8 cellular contexts compared by ENCODE assay signal in the genomic region with DNA sequence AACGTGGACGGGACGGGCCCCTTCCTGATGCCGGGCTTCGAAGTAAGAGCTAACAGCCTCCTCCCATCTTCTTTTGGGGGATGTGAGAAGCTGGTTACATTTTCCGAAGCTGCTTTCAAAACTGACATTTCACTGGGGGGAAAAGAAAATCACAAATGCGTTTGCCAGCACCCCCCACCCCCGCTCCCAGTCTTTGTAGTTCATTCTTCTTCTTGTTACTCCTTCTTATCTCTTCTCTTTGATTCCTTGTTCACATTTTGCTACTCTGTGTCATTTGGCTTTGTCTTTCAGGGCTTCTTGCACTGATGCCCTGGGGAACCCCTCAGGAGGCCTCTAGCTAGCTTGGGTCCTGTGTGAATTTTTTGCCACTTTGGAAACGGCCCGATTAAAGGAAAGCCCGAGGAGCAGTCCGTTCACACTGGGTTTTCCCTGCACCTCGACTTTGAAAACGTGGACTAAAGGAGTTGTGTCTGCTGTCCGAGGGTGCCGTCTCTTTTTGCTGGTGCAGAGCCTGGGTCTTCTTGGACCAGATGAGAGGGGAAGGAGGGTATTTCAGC. TPM values are rescaled to one million over a fixed set of nuclear protein-coding genes. Genes with fewer than 3 reads are reported as not detected.
DNase-seq lines count a peak whose midpoint lies in the region; ATAC-seq and TF ChIP-seq lines count a peak whose summit lies in the region.

No MANE protein-coding gene starts in this region.

- ATAC-seq in GM18868 (IDR thresholded peaks at IDR 0.05; ENCODE audit: unreplicated experiment) (no peak), HG03280 (IDR thresholded peaks at IDR 0.05; ENCODE audit: unreplicated experiment) (no peak), HG02588 (IDR thresholded peaks at IDR 0.05; ENCODE audit: unreplicated experiment) (no peak)

- peak overlapping the region; percentile 89 for H3K9ac ChIP-seq in OCI-LY3 (ENCODE audit: low read length)

- intact Hi-C loops in CD4-positive, alpha-beta memory T cell (cut with micrococcal nuclease), result loop anchor here (5.0 kb wide), 1 partner anchor 305 kb away; a partner anchor contains a TSS
- intact Hi-C loops in dorsolateral prefrontal cortex (cut with DNase I), result loop anchor here in 1 of 2 donors (5.0 kb wide), 1 partner anchor 35 kb away; a partner anchor contains a TSS

- POLR2A ChIA-PET in CD4-positive, alpha-beta memory T cell (lab: Charles Lee; ENCODE audit: partially characterized antibody), result interaction anchor here (0.5 to 2.4 kb wide), 6 partner anchors 8 to 199 kb away, joined by 3 to 10 read pairs (median 3); a partner anchor contains a TSS

- no peaks in the 10 kb centered on the region for H3K27me3 Mint-ChIP-seq in CD4-positive, alpha-beta memory T cell

- H3K27me3 ChIP-seq in CD4-positive, alpha-beta memory T cell (ENCODE audit: insufficient read depth, low read length), result no peaks in the 10 kb centered on the region
- no peaks in the 10 kb centered on the region for H3K27me3 ChIP-seq in OCI-LY3 (ENCODE audit: low read depth, low read length)
- no peaks in the 10 kb centered on the region for H3K27me3 ChIP-seq in dorsolateral prefrontal cortex
- H3K27me3 ChIP-seq in neutrophil, result peaks cover 21% of the 10 kb centered on the region

- no peak overlapping the region for H2AFZ ChIP-seq in OCI-LY3 (ENCODE audit: low read depth, low read length)

- peaks cover 0 to 4% of the 10 kb centered on the region in 2 donors for H3K36me3 Mint-ChIP-seq in CD4-positive, alpha-beta memory T cell

- H3K9me3 ChIP-seq in CD4-positive, alpha-beta memory T cell (ENCODE audit: control insufficient read depth in 1 of 2, low read length in 2 of 2), result no peaks in the 10 kb centered on the region
- no peaks in the 10 kb centered on the region for H3K9me3 ChIP-seq in OCI-LY3 (ENCODE audit: insufficient read depth, low read length)
- no peaks in the 10 kb centered on the region for H3K9me3 ChIP-seq in neutrophil

- TF ChIP-seq CTCF in OCI-LY3 (IDR thresholded peaks at IDR 0.05; ENCODE audit: low read depth, low read length) (no peak), dorsolateral prefrontal cortex (IDR thresholded peaks at IDR 0.05 in 54 of 56, conservative IDR thresholded peaks at IDR 0.05 in 2 of 56; ENCODE audit: low read depth in 1 of 56, partially characterized antibody in 56 of 56) (peak in 3 of 56 donors; percentile 2 to 5 (median 3)), neutrophil (IDR thresholded peaks at IDR 0.05) (no peak)

- peaks cover 8 to 28% (median 18%) of the 10 kb centered on the region in 4 donors for H3K4me1 Mint-ChIP-seq in CD4-positive, alpha-beta memory T cell

- peaks cover 0 to 7% (median 0%) of the 10 kb centered on the region in 8 donors for H3K9me3 Mint-ChIP-seq in CD4-positive, alpha-beta memory T cell

- peaks cover 61% of the 10 kb centered on the region for H3K79me2 ChIP-seq in OCI-LY3 (ENCODE audit: low read length)

- H3K36me3 ChIP-seq in CD4-positive, alpha-beta memory T cell (ENCODE audit: insufficient read depth, low read length), result no peaks in the 10 kb centered on the region
- H3K36me3 ChIP-seq in OCI-LY3 (replicated peaks; ENCODE audit: low read depth, low read length) (peaks cover 3% of the 10 kb centered on the region), neutrophil (peaks cover 29% of the 10 kb centered on the region)

- H4K20me1 ChIP-seq in OCI-LY3 (ENCODE audit: insufficient read depth, low read length), result 0 out of 2 replicates have a peak, but pooled peaks cover 2% of the 10 kb centered on the region

- peak overlapping the region; percentile 81 to 94 (median 86) for H3K4me3 Mint-ChIP-seq in CD4-positive, alpha-beta memory T cell

- peak in 1 of 5 donors; percentile 51 for DNase-seq in CD4-positive, alpha-beta memory T cell
- DNase-seq in dorsolateral prefrontal cortex (no peak), midbrain (lab: John Stamatoyannopoulos, UW) (no peak)

- peak overlapping the region; percentile 92 for H3K4me2 ChIP-seq in OCI-LY3 (ENCODE audit: low read length)

- CTCF ChIA-PET in CD4-positive, alpha-beta memory T cell (lab: Charles Lee; ENCODE audit: partially characterized antibody), result interaction anchor here (0.6 to 6.5 kb wide), 11 partner anchors 8 to 155 kb away, joined by 3 to 30 read pairs (median 4); a partner anchor contains a TSS

- peak overlapping the region; percentile 47 for H3K27ac ChIP-seq in CD4-positive, alpha-beta memory T cell (ENCODE audit: low read depth, low read length)
- peak overlapping the region; percentile 64 for H3K27ac ChIP-seq in OCI-LY3 (ENCODE audit: low read length)
- peak overlapping the region in 24 of 59 donors; percentile 2 to 95 (median 72) for H3K27ac ChIP-seq in dorsolateral prefrontal cortex
- H3K27ac ChIP-seq in neutrophil, result no peak overlapping the region

- H3K27ac Mint-ChIP-seq in CD4-positive, alpha-beta memory T cell, result peak overlapping the region; percentile 69 to 94 (median 88)

- H3K4me1 ChIP-seq in CD4-positive, alpha-beta memory T cell (ENCODE audit: insufficient read depth, low read length), result peaks cover 23% of the 10 kb centered on the region
- H3K4me1 ChIP-seq in OCI-LY3 (ENCODE audit: low read length), result peaks cover 60% of the 10 kb centered on the region
- H3K4me1 ChIP-seq in neutrophil (ENCODE audit: control insufficient read depth in 1 of 2, insufficient read depth in 1 of 2, low read depth in 1 of 2, low read length in 1 of 2), result peaks cover 12 to 20% of the 10 kb centered on the region in 2 experiments

- peak overlapping the region; percentile 47 to 55 for H3K4me3 ChIP-seq in CD4-positive, alpha-beta memory T cell (ENCODE audit: low read length in 2 of 2)
- peak overlapping the region; percentile 87 for H3K4me3 ChIP-seq in OCI-LY3 (ENCODE audit: low read length)
- H3K4me3 ChIP-seq in dorsolateral prefrontal cortex, result peak overlapping the region; percentile 51 to 90 (median 74)
- peak overlapping the region; percentile 57 to 62 for H3K4me3 ChIP-seq in neutrophil (ENCODE audit: low read depth in 1 of 2, low read length in 1 of 2)

RNA-seq across cellular contexts. Expression of a gene that starts 1.3 kb away (rescaled TPM):
- total RNA-seq in CD4-positive, alpha-beta memory T cell, result 10 to 100 TPM; 25.2 to 26.5 TPM
- 1 to 10 TPM in 1 of 2 donors, under 1 TPM in 1; 0.71 to 1.8 TPM for polyA plus RNA-seq in CD4-positive, alpha-beta memory T cell
- 10 to 100 TPM; 31.2 to 58.4 (median 45.9) TPM for total RNA-seq in dorsolateral prefrontal cortex

RNA-seq across cellular contexts. Expression of a gene that starts 24.4 kb away (rescaled TPM):
- under 1 TPM; 0.36 to 0.49 TPM for total RNA-seq in CD4-positive, alpha-beta memory T cell
- polyA plus RNA-seq in CD4-positive, alpha-beta memory T cell, result under 1 TPM in 1 of 2 donors, not detected in 1; 0.21 TPM
- 1 to 10 TPM in 95 of 120 experiments, under 1 TPM in 20, not detected in 5; 0.36 to 6.0 (median 1.8) TPM for total RNA-seq in dorsolateral prefrontal cortex

RNA-seq across cellular contexts. Expression of a gene that starts 36.6 kb away (rescaled TPM):
- 10 to 100 TPM in 1 of 2 experiments, 1 to 10 TPM in 1; 9.0 to 10.9 TPM for total RNA-seq in CD4-positive, alpha-beta memory T cell
- 10 to 100 TPM; 24.7 to 24.9 TPM for polyA plus RNA-seq in CD4-positive, alpha-beta memory T cell
- total RNA-seq in dorsolateral prefrontal cortex, result 10 to 100 TPM in 109 of 120 experiments, 1 to 10 TPM in 11; 7.7 to 25.1 (median 13.0) TPM

RNA-seq across cellular contexts. Expression of a gene that starts 55.8 kb away (rescaled TPM):
- total RNA-seq in CD4-positive, alpha-beta memory T cell, result 10 to 100 TPM; 29.6 TPM
- polyA plus RNA-seq in CD4-positive, alpha-beta memory T cell, result 10 to 100 TPM; 12.2 to 14.0 TPM
- 10 to 100 TPM; 22.1 to 45.7 (median 32.1) TPM for total RNA-seq in dorsolateral prefrontal cortex

RNA-seq across cellular contexts. Expression of a gene that starts 56.0 kb away (rescaled TPM):
- 10 to 100 TPM; 39.6 to 40.9 TPM for total RNA-seq in CD4-positive, alpha-beta memory T cell
- 10 to 100 TPM; 17.7 to 34.6 TPM for polyA plus RNA-seq in CD4-positive, alpha-beta memory T cell
- 10 to 100 TPM; 15.6 to 33.0 (median 23.3) TPM for total RNA-seq in dorsolateral prefrontal cortex
